In the genomic region with DNA sequence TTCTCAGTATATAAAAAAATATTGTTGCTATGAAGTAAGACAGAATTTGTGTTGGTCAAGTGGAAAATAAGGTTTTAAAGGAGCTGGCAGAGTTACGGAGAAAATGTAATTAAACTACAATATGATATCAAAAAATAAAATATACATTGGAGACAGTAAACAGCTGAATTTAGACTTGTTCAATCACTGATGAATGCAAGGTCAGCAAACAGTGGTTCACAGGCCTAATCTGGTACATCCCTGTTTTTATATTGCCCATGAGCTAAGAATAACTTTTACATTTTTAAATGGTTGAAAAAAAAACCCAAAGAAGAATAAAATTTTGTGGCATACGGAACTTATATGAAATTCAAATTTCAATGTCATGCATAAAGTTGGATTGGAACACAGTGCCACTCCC, we compare ENCODE assay signal across 27 cellular contexts.
"Had no signal": no experiment of that assay in that cellular context is flagged by ENCODE, and none has a peak within 500 bp of the region (broad histone marks: within the 10 kb centered on the region; RNA-seq: fewer than 3 reads in every experiment).

No MANE protein-coding gene starts in this region.

- ATAC-seq: stimulated activated effector memory CD8-positive, alpha-beta T cell treated with anti-CD3 and anti-CD28 coated beads, Interleukin-12 subunit alpha, Interleukin-12 subunit beta, amount 100 ng/mL, for 72 hours; stimulated activated memory B cell treated with anti-CD40 and anti-IgM and Interleukin-4, amounts not matched to agents 10 μg/mL and 1 μg/mL and 100 μg/mL, for 72 hours; stimulated activated naive B cell treated with anti-CD40 and anti-IgM and Interleukin-4, amounts not matched to agents 10 μg/mL and 1 μg/mL and 100 μg/mL, for 72 hours; stimulated activated naive CD8-positive, alpha-beta T cell treated with anti-CD3 and anti-CD28 coated beads, Interleukin-15, amount 100 ng/mL, for 72 hours; stimulated activated naive CD8-positive, alpha-beta T cell treated with anti-CD3 and anti-CD28 coated beads, Interleukin-15, Interleukin-2, amounts not matched to agents 100 U/mL and 50 U/mL, for 24 hours; upper lobe of right lung had no signal

- H3K36me3 ChIP-seq: stomach, suprapubic skin, thoracic aorta, thyroid gland, tibial artery, tibial nerve, transverse colon, upper lobe of left lung, upper lobe of right lung, uterus, vagina had no signal

- H3K27me3 ChIP-seq: stomach, suprapubic skin, testis, thyroid gland, tibial artery, tibial nerve, transverse colon, upper lobe of left lung, upper lobe of right lung, uterus, vagina had no signal

- DNase-seq: stimulated activated CD4-positive, alpha-beta T cell treated with anti-CD3 and anti-CD28 coated beads, Interleukin-2, amount 100 ng/mL, for 48 hours; stimulated activated CD4-positive, alpha-beta T cell treated with anti-CD3 and anti-CD28 coated beads, Interleukin-4, amount 100 ng/mL, for 1 hour; stimulated activated CD4-positive, alpha-beta T cell treated with anti-CD3 and anti-CD28 coated beads, Interleukin-4, amount 100 ng/mL, for 24 hours; stimulated activated CD4-positive, alpha-beta T cell treated with anti-CD3 and anti-CD28 coated beads, Interleukin-4, amount 100 ng/mL, for 4 hours; stimulated activated CD8-positive, alpha-beta memory T cell treated with anti-CD3 and anti-CD28 coated beads, Interleukin-4, amount 100 ng/mL, for 48 hours; stimulated activated naive B cell treated with anti-CD40 and anti-IgM and Interleukin-4, amounts not matched to agents 10 μg/mL and 1 μg/mL and 100 μg/mL, for 72 hours; stimulated activated naive CD4-positive, alpha-beta T cell; stimulated activated naive CD4-positive, alpha-beta T cell treated with Interleukin-2 at 50 U/mL for 16 hours; stimulated activated naive CD8-positive, alpha-beta T cell treated with anti-CD3 and anti-CD28 coated beads, Interleukin-15, amount 100 ng/mL, for 72 hours; stimulated activated naive CD8-positive, alpha-beta T cell treated with anti-CD3 and anti-CD28 coated beads, Interleukin-15, Interleukin-2, amounts not matched to agents 100 U/mL and 50 U/mL, for 24 hours; stomach; substantia nigra; testis; thyroid gland; tibial artery; transverse colon; trophoblast cell; upper lobe of left lung; upper lobe of right lung; uterus had no signal

- H3K27ac ChIP-seq: stomach, suprapubic skin, testis, thoracic aorta, thyroid gland, tibial artery, tibial nerve, transverse colon, upper lobe of left lung, upper lobe of right lung, uterus, vagina had no signal

- H3K4me1 ChIP-seq: suprapubic skin, testis, thyroid gland, tibial artery, uterus, vagina had no signal

- FAIRE-seq: urothelium cell line had no signal

- H3K4me3 ChIP-seq: stomach, suprapubic skin, testis, thoracic aorta, thyroid gland, tibial artery, tibial nerve, transverse colon, upper lobe of left lung, upper lobe of right lung, uterus, vagina had no signal

- H3K9me3 ChIP-seq: stomach, suprapubic skin, testis, thoracic aorta, thyroid gland, tibial artery, tibial nerve, transverse colon, upper lobe of left lung, upper lobe of right lung, uterus, vagina had no signal
